In the genomic region with DNA sequence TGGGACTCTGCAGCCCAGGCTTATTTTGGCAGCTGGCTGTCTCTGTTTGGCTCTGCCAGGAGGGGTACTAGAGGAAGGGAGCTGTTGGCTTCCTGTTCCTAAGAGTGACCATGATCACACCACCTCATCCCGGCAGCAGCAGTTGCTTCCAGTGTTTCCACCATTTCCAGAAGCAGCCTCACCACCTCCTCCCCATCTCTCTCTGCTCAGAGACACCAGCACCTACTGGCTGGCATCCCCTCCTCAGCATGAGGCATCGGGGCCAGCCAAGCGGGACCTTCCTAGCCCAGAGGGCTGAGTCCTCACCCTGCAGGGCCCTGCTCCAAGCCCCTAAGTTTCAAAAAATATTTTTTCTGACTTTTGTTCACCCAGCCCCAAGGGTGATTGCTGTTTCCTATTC, we compare ENCODE assay signal across 18 cellular contexts. TPM values are rescaled to one million over a fixed set of nuclear protein-coding genes. Genes with fewer than 3 reads are reported as not detected.
DNase-seq lines count a peak whose midpoint lies in the region; ATAC-seq and TF ChIP-seq lines count a peak whose summit lies in the region.
"Had no signal": no experiment of that assay in that cellular context is flagged by ENCODE, and none has a peak within 500 bp of the region (broad histone marks: within the 10 kb centered on the region; RNA-seq: fewer than 3 reads in every experiment).

No MANE protein-coding gene starts in this region.

- peaks cover 6% of the 10 kb centered on the region; the same call in 1 of the 2 replicates for H3K4me1 ChIP-seq in IMR-90 (ENCODE audit: control insufficient read depth, insufficient read depth, low read length)
- H3K4me1 ChIP-seq in mucosa of descending colon (ENCODE audit: low read depth): no peaks in the 10 kb centered on the region
- H3K4me1 ChIP-seq in spleen: peaks cover 0 to 42% (median 11%) of the 10 kb centered on the region in 6 donors
- peaks cover 7% of the 10 kb centered on the region for H3K4me1 ChIP-seq in A673 (ENCODE audit: insufficient read depth, low read length, poor library complexity, severe bottlenecking)

- H3K36me3 ChIP-seq in IMR-90 (ENCODE audit: control insufficient read depth, insufficient read depth, low read length) (no peaks in the 10 kb centered on the region), mucosa of descending colon (ENCODE audit: low read depth) (no peaks in the 10 kb centered on the region), spleen (no peaks in the 10 kb centered on the region), A673 (ENCODE audit: insufficient read depth, low read length, poor library complexity, severe bottlenecking) (no peaks in the 10 kb centered on the region)

- no peaks in the 10 kb centered on the region for H3K36me3 Mint-ChIP-seq in dendritic cell treated with granulocyte-macrophage colony-stimulating factor and Interleukin-4, amounts not matched to agents 40 ng/mL and 50 ng/mL, for 4 days (ENCODE audit: low read depth)
- no peaks in the 10 kb centered on the region for H3K36me3 Mint-ChIP-seq in stimulated activated memory B cell treated with anti-CD40 and anti-IgM and Interleukin-4, amounts not matched to agents 10 μg/mL and 1 μg/mL and 100 μg/mL, for 72 hours
- no peaks in the 10 kb centered on the region for H3K36me3 Mint-ChIP-seq in activated naive CD8-positive, alpha-beta T cell treated with anti-CD3 and anti-CD28 coated beads for 36 hours
- no peaks in the 10 kb centered on the region for H3K36me3 Mint-ChIP-seq in activated naive CD4-positive, alpha-beta T cell treated with anti-CD3 and anti-CD28 coated beads for 36 hours (ENCODE audit: low read depth)
- H3K36me3 Mint-ChIP-seq: CD14-positive monocyte, IgD-negative memory B cell had no signal

- no peak overlapping the region for H2BK5ac ChIP-seq in IMR-90 (ENCODE audit: low read depth, low read length, poor library complexity, severe bottlenecking)

- in situ Hi-C loops in IMR-90 (cut with MboI; ENCODE audit: low sequenced_read_pairs): no loop called here

- POLR2A ChIA-PET in IMR-90 (lab: Charles Lee; ENCODE audit: unreplicated experiment) (no interaction called here), A673 (lab: Charles Lee; ENCODE audit: low non-redundant PET) (no interaction called here)

- TF ChIP-seq POLR2A in IMR-90 (IDR thresholded peaks at IDR 0.05; ENCODE audit: low read depth, low read length) (no peak), spleen (IDR thresholded peaks at IDR 0.05) (no peak)

- H3K4me2 ChIP-seq in IMR-90 (ENCODE audit: low read depth, low read length): no peak overlapping the region
- H3K4me2 ChIP-seq: A549 had no signal

- H3K4me3 ChIP-seq in IMR-90 (ENCODE audit: insufficient read depth, low read depth, low read length) (no peak overlapping the region), mucosa of descending colon (no peak overlapping the region), spleen (no peak overlapping the region), A673 (ENCODE audit: low read depth, low read length, poor library complexity, severe bottlenecking) (no peak overlapping the region)
- H3K4me3 ChIP-seq: A549 had no signal

- 0 out of 2 replicates have a peak, but pooled peaks cover 2% of the 10 kb centered on the region for H3K27me3 ChIP-seq in IMR-90 (ENCODE audit: control insufficient read depth, insufficient read depth, low read length)
- peaks cover 0 to 5% (median 0%) of the 10 kb centered on the region in 7 donors for H3K27me3 ChIP-seq in spleen (replicated peaks in 1 of 7)
- no peaks in the 10 kb centered on the region for H3K27me3 ChIP-seq in A673 (replicated peaks; ENCODE audit: insufficient read depth, low read depth, low read length, poor library complexity)

- no peak overlapping the region for H3K27ac ChIP-seq in IMR-90 (ENCODE audit: insufficient read depth, low read length)
- H3K27ac ChIP-seq in spleen: peak overlapping the region in 6 of 8 donors; percentile 3 to 83 (median 64)
- no peak overlapping the region for H3K27ac ChIP-seq in A673 (ENCODE audit: low read depth, low read length, poor library complexity, severe bottlenecking)

- no peak overlapping the region for H2BK15ac ChIP-seq in IMR-90 (ENCODE audit: low read depth, low read length)

- H3K4me1 Mint-ChIP-seq in dendritic cell treated with granulocyte-macrophage colony-stimulating factor and Interleukin-4, amounts not matched to agents 40 ng/mL and 50 ng/mL, for 4 days (ENCODE audit: low read depth): peaks cover 16% of the 10 kb centered on the region
- H3K4me1 Mint-ChIP-seq in stimulated activated memory B cell treated with anti-CD40 and anti-IgM and Interleukin-4, amounts not matched to agents 10 μg/mL and 1 μg/mL and 100 μg/mL, for 72 hours: no peaks in the 10 kb centered on the region
- peaks cover 9% of the 10 kb centered on the region for H3K4me1 Mint-ChIP-seq in activated naive CD8-positive, alpha-beta T cell treated with anti-CD3 and anti-CD28 coated beads for 36 hours
- H3K4me1 Mint-ChIP-seq in activated naive CD4-positive, alpha-beta T cell treated with anti-CD3 and anti-CD28 coated beads for 36 hours (ENCODE audit: low read depth): peaks cover 4% of the 10 kb centered on the region
- H3K4me1 Mint-ChIP-seq: IgD-negative memory B cell had no signal

- H3K9ac ChIP-seq in IMR-90 (ENCODE audit: low read depth, low read length): no peak overlapping the region

- no peak for ATAC-seq in IMR-90 (ENCODE audit: low read depth)
- ATAC-seq in mucosa of descending colon: peak; percentile 12
- ATAC-seq in stimulated activated memory B cell treated with anti-CD40 and anti-IgM and Interleukin-4, amounts not matched to agents 10 μg/mL and 1 μg/mL and 100 μg/mL, for 72 hours: no peak
- ATAC-seq: A549 had no signal

- no peak overlapping the region for H4K5ac ChIP-seq in IMR-90 (ENCODE audit: low read depth, low read length)

- intact Hi-C loops in IMR-90 (cut with micrococcal nuclease) (no loop called here), mucosa of descending colon (cut with DNase I, micrococcal nuclease) (no loop called here), spleen (cut with DNase I; ENCODE audit: low total_unique reads) (no loop called here), A673 (cut with micrococcal nuclease; ENCODE audit: unreplicated experiment) (no loop called here)
- intact Hi-C loops in dendritic cell treated with granulocyte-macrophage colony-stimulating factor and Interleukin-4, amounts not matched to agents 40 ng/mL and 50 ng/mL, for 4 days (cut with micrococcal nuclease): no loop called here
- intact Hi-C loops in activated naive CD4-positive, alpha-beta T cell treated with anti-CD3 and anti-CD28 coated beads for 36 hours (cut with micrococcal nuclease): no loop called here

- 0 out of 2 replicates have a peak overlapping the region, but pooled peaks have one; percentile 2 for H3K18ac ChIP-seq in IMR-90 (ENCODE audit: low read depth, low read length)

- H3K56ac ChIP-seq in IMR-90 (ENCODE audit: extremely low read depth, insufficient read depth, low read length): no peak overlapping the region

- no peak overlapping the region for H3K14ac ChIP-seq in IMR-90 (replicated peaks; ENCODE audit: low read depth, low read length)

- no TSS peak for BruUV-seq in IMR-90 (replicated peaks; lab: Mats Ljungman, UMichigan)
- no TSS peak for BruUV-seq in A673 (replicated peaks; lab: Mats Ljungman, UMichigan)

- peaks cover 10% of the 10 kb centered on the region for H3K9me1 ChIP-seq in IMR-90 (ENCODE audit: insufficient read depth, low read length)

- no peak for DNase-seq in IMR-90
- no peak for DNase-seq in mucosa of descending colon
- DNase-seq in spleen: no peak
- no peak for DNase-seq in activated naive CD8-positive, alpha-beta T cell treated with anti-CD3 and anti-CD28 coated beads for 36 hours
- no peak for DNase-seq in A673 (ENCODE audit: low spot score)
- no peak for DNase-seq in activated naive CD4-positive, alpha-beta T cell treated with anti-CD3 and anti-CD28 coated beads for 36 hours
- DNase-seq: COR-L47, DMS153, EL, H9, NCI-H1436, NCI-H2029 treated with DMSO at 0.1 percent for 48 hours, OCI-M1 had no signal

- CTCF ChIA-PET in IMR-90 (lab: Yijun Ruan, JAX): no interaction called here
- CTCF ChIA-PET in A673 (lab: Charles Lee): no interaction called here
- CTCF ChIA-PET in activated naive CD4-positive, alpha-beta T cell treated with anti-CD3 and anti-CD28 coated beads for 36 hours (lab: Charles Lee): no interaction called here

- H2AK5ac ChIP-seq in IMR-90 (ENCODE audit: low read depth, low read length): no peak overlapping the region

- no peak for TF ChIP-seq RAD21 in IMR-90 (IDR thresholded peaks at IDR 0.05; ENCODE audit: low read length)

- WGBS in IMR-90 (ENCODE audit: extremely low coverage in 2 of 2, insufficient read length in 1 of 2), 2 experiments: no CpG with 5 or more reads among the region's 3 CpGs
- 72 to 88% (median 80%) methylated on average over 3 of the region's 3 CpGs for WGBS in spleen, 5 donors

- H2BK20ac ChIP-seq in IMR-90 (ENCODE audit: low read depth, low read length): no peak overlapping the region

- no peak overlapping the region for H2AFZ ChIP-seq in IMR-90 (replicated peaks; ENCODE audit: low read length, poor library complexity)

- TF ChIP-seq CTCF in IMR-90 (conservative IDR thresholded peaks at IDR 0.05; ENCODE audit: low read depth, low read length) (no peak), mucosa of descending colon (IDR thresholded peaks at IDR 0.05) (no peak), spleen (IDR thresholded peaks at IDR 0.05 in 8 of 11, conservative IDR thresholded peaks at IDR 0.05 in 3 of 11) (no peak), A673 (conservative IDR thresholded peaks at IDR 0.05; ENCODE audit: low read depth, low read length) (no peak)

- no peak overlapping the region for H3K23ac ChIP-seq in IMR-90 (ENCODE audit: low read depth, low read length)

- H3K27me3 Mint-ChIP-seq in dendritic cell treated with granulocyte-macrophage colony-stimulating factor and Interleukin-4, amounts not matched to agents 40 ng/mL and 50 ng/mL, for 4 days: peaks cover 9% of the 10 kb centered on the region
- peaks cover 29% of the 10 kb centered on the region for H3K27me3 Mint-ChIP-seq in stimulated activated memory B cell treated with anti-CD40 and anti-IgM and Interleukin-4, amounts not matched to agents 10 μg/mL and 1 μg/mL and 100 μg/mL, for 72 hours
- H3K27me3 Mint-ChIP-seq in activated naive CD8-positive, alpha-beta T cell treated with anti-CD3 and anti-CD28 coated beads for 36 hours: peaks cover 10% of the 10 kb centered on the region
- peaks cover 3% of the 10 kb centered on the region for H3K27me3 Mint-ChIP-seq in activated naive CD4-positive, alpha-beta T cell treated with anti-CD3 and anti-CD28 coated beads for 36 hours (ENCODE audit: low read depth)

- dilution Hi-C loops in IMR-90 (cut with HindIII; ENCODE audit: low sequenced_read_pairs, unreplicated experiment): no loop called here

- H4K91ac ChIP-seq in IMR-90 (ENCODE audit: insufficient read depth, low read depth, low read length): no peak overlapping the region

- H4K8ac ChIP-seq in IMR-90 (ENCODE audit: low read depth in 2 of 2, low read length in 2 of 2): no peak overlapping the region

- no peak overlapping the region for H3K4me3 Mint-ChIP-seq in dendritic cell treated with granulocyte-macrophage colony-stimulating factor and Interleukin-4, amounts not matched to agents 40 ng/mL and 50 ng/mL, for 4 days
- no peak overlapping the region for H3K4me3 Mint-ChIP-seq in stimulated activated memory B cell treated with anti-CD40 and anti-IgM and Interleukin-4, amounts not matched to agents 10 μg/mL and 1 μg/mL and 100 μg/mL, for 72 hours
- no peak overlapping the region for H3K4me3 Mint-ChIP-seq in activated naive CD8-positive, alpha-beta T cell treated with anti-CD3 and anti-CD28 coated beads for 36 hours
- no peak overlapping the region for H3K4me3 Mint-ChIP-seq in activated naive CD4-positive, alpha-beta T cell treated with anti-CD3 and anti-CD28 coated beads for 36 hours
- H3K4me3 Mint-ChIP-seq: CD14-positive monocyte, H9, IgD-negative memory B cell had no signal

- H2AK9ac ChIP-seq in IMR-90 (replicated peaks; ENCODE audit: low read depth, low read length, poor library complexity): no peak overlapping the region

- H4K20me1 ChIP-seq in IMR-90 (ENCODE audit: insufficient read depth, low read length): no peaks in the 10 kb centered on the region

- no peaks in the 10 kb centered on the region for H3K9me3 ChIP-seq in IMR-90 (ENCODE audit: control insufficient read depth, insufficient read depth, low read length)
- H3K9me3 ChIP-seq in mucosa of descending colon: no peaks in the 10 kb centered on the region
- no peaks in the 10 kb centered on the region for H3K9me3 ChIP-seq in spleen
- no peaks in the 10 kb centered on the region for H3K9me3 ChIP-seq in A673 (ENCODE audit: low read depth, low read length, poor library complexity, severe bottlenecking)
- H3K9me3 ChIP-seq: A549 had no signal

- no peak overlapping the region for H3K4ac ChIP-seq in IMR-90 (ENCODE audit: low read depth, low read length)

- no peaks in the 10 kb centered on the region for H3K79me1 ChIP-seq in IMR-90 (ENCODE audit: low read depth in 1 of 2, low read length in 2 of 2)

- H3K9me3 Mint-ChIP-seq in dendritic cell treated with granulocyte-macrophage colony-stimulating factor and Interleukin-4, amounts not matched to agents 40 ng/mL and 50 ng/mL, for 4 days: no peaks in the 10 kb centered on the region
- no peaks in the 10 kb centered on the region for H3K9me3 Mint-ChIP-seq in stimulated activated memory B cell treated with anti-CD40 and anti-IgM and Interleukin-4, amounts not matched to agents 10 μg/mL and 1 μg/mL and 100 μg/mL, for 72 hours
- no peaks in the 10 kb centered on the region for H3K9me3 Mint-ChIP-seq in activated naive CD8-positive, alpha-beta T cell treated with anti-CD3 and anti-CD28 coated beads for 36 hours
- no peaks in the 10 kb centered on the region for H3K9me3 Mint-ChIP-seq in activated naive CD4-positive, alpha-beta T cell treated with anti-CD3 and anti-CD28 coated beads for 36 hours
- H3K9me3 Mint-ChIP-seq: CD14-positive monocyte, H9, IgD-negative memory B cell had no signal

- peak overlapping the region; percentile 17 for H3K27ac Mint-ChIP-seq in dendritic cell treated with granulocyte-macrophage colony-stimulating factor and Interleukin-4, amounts not matched to agents 40 ng/mL and 50 ng/mL, for 4 days
- H3K27ac Mint-ChIP-seq in stimulated activated memory B cell treated with anti-CD40 and anti-IgM and Interleukin-4, amounts not matched to agents 10 μg/mL and 1 μg/mL and 100 μg/mL, for 72 hours: no peak overlapping the region
- H3K27ac Mint-ChIP-seq in activated naive CD8-positive, alpha-beta T cell treated with anti-CD3 and anti-CD28 coated beads for 36 hours: no peak overlapping the region
- no peak overlapping the region for H3K27ac Mint-ChIP-seq in activated naive CD4-positive, alpha-beta T cell treated with anti-CD3 and anti-CD28 coated beads for 36 hours
- H3K27ac Mint-ChIP-seq: CD14-positive monocyte, IgD-negative memory B cell had no signal

- H2BK120ac ChIP-seq in IMR-90 (ENCODE audit: low read depth, low read length): no peak overlapping the region

RNA-seq across cellular contexts. Expression of gene NUFIP1, which starts 59.0 kb away (rescaled TPM):
- total RNA-seq in IMR-90 (2012; rRNA removed) (1.4 and 2.5 TPM in 2 replicates), mucosa of descending colon (1 to 10 TPM; 1.5 to 3.9 (median 3.3) TPM), spleen (1 to 10 TPM; 3.0 to 4.9 (median 3.8) TPM), A673 (2021) (12.8 and 13.4 TPM in 2 replicates)
- polyA plus RNA-seq in IMR-90 (2012; rRNA removed) (2.1 and 2.3 TPM in 2 replicates), spleen (1 to 10 TPM; 2.1 to 3.1 (median 2.8) TPM)
- 0.90 and 0.99 TPM in 2 replicates for polyA plus RNA-seq in IMR-90 (2012; cell fraction: cytosol; rRNA removed)
- polyA plus RNA-seq in IMR-90 (2012; cell fraction: nucleus; rRNA removed; ENCODE audit: low replicate concordance): 0.94 and 1.7 TPM in 2 replicates
- 10 to 100 TPM; 14.1 to 14.4 TPM for total RNA-seq in activated naive CD8-positive, alpha-beta T cell treated with anti-CD3 and anti-CD28 coated beads for 36 hours
- total RNA-seq in activated naive CD4-positive, alpha-beta T cell treated with anti-CD3 and anti-CD28 coated beads for 36 hours: 1 to 10 TPM; 7.2 to 8.9 TPM

RNA-seq across cellular contexts. Expression of gene GPALPP1, which starts 59.1 kb away (rescaled TPM):
- 10.6 and 25.3 TPM in 2 replicates for total RNA-seq in IMR-90 (2012; rRNA removed)
- 8.2 and 12.5 TPM in 2 replicates for polyA plus RNA-seq in IMR-90 (2012; rRNA removed)
- 2.6 and 3.3 TPM in 2 replicates for polyA plus RNA-seq in IMR-90 (2012; cell fraction: cytosol; rRNA removed)
- polyA plus RNA-seq in IMR-90 (2012; cell fraction: nucleus; rRNA removed; ENCODE audit: low replicate concordance): 10.0 and 29.4 TPM in 2 replicates
- total RNA-seq in mucosa of descending colon: 10 to 100 TPM; 19.2 to 23.5 (median 20.2) TPM
- 10 to 100 TPM; 21.2 to 33.4 (median 28.8) TPM for total RNA-seq in spleen
- polyA plus RNA-seq in spleen: 10 to 100 TPM in 1 of 3 donors, 1 to 10 TPM in 2; 9.6 to 14.0 (median 9.8) TPM
- 10 to 100 TPM; 29.1 to 32.2 TPM for total RNA-seq in activated naive CD8-positive, alpha-beta T cell treated with anti-CD3 and anti-CD28 coated beads for 36 hours
- total RNA-seq in A673 (2021): 29.7 and 33.8 TPM in 2 replicates
- 10 to 100 TPM; 25.0 to 26.9 TPM for total RNA-seq in activated naive CD4-positive, alpha-beta T cell treated with anti-CD3 and anti-CD28 coated beads for 36 hours

Comparison
In these comparisons a context has a peak if more than half of its experiments do, and no peak if none do; other contexts are left out.
1. H3K27ac ChIP-seq: peak in spleen (6 of 8); none in IMR-90 (single experiment) and A673 (single experiment).